ENCODE assay signal across 31 cellular contexts in genomic region chr11:116173946-116174911, GRCh38.
DNase-seq lines count a peak whose midpoint lies in the region; ATAC-seq, FAIRE-seq and TF ChIP-seq lines count a peak whose summit lies in the region.
"Had no signal": no experiment of that assay in that cellular context is flagged by ENCODE, and none has a peak within 500 bp of the region (broad histone marks: within the 10 kb centered on the region; RNA-seq: fewer than 3 reads in every experiment).

No MANE protein-coding gene starts in this region.

- no peaks in the 10 kb centered on the region for H3K9me3 ChIP-seq in right atrium auricular region
- H3K9me3 ChIP-seq in colonic mucosa: no peaks in the 10 kb centered on the region
- H3K9me3 ChIP-seq in lung (ENCODE audit: control insufficient read depth in 2 of 2, insufficient read depth in 1 of 2, low read length in 1 of 2): no peaks in the 10 kb centered on the region
- H3K9me3 ChIP-seq in vagina: no peaks in the 10 kb centered on the region
- H3K9me3 ChIP-seq: ascending aorta, ovary, upper lobe of left lung had no signal

- no peak for TF ChIP-seq CTCF in right atrium auricular region (IDR thresholded peaks at IDR 0.05)
- TF ChIP-seq CTCF in colonic mucosa (IDR thresholded peaks at IDR 0.05): no peak
- TF ChIP-seq CTCF in lung (IDR thresholded peaks at IDR 0.05; ENCODE audit: control extremely low read depth, extremely low read depth): no peak
- TF ChIP-seq CTCF in vagina (IDR thresholded peaks at IDR 0.05): no peak

- H3K9ac ChIP-seq in colonic mucosa (ENCODE audit: low read depth in 2 of 2, low read length in 2 of 2): no peak overlapping the region

- H3K36me3 ChIP-seq in right atrium auricular region: no peaks in the 10 kb centered on the region
- H3K36me3 ChIP-seq in colonic mucosa: no peaks in the 10 kb centered on the region
- no peaks in the 10 kb centered on the region for H3K36me3 ChIP-seq in lung (ENCODE audit: control insufficient read depth in 2 of 2, insufficient read depth in 2 of 2, low read length in 2 of 2)
- H3K36me3 ChIP-seq in vagina: no peaks in the 10 kb centered on the region
- H3K36me3 ChIP-seq: ascending aorta, ovary, upper lobe of left lung had no signal

- H3K27ac ChIP-seq in right atrium auricular region: no peak overlapping the region
- no peak overlapping the region for H3K27ac ChIP-seq in colonic mucosa
- H3K27ac ChIP-seq in lung (ENCODE audit: low read depth in 1 of 2, low read length in 1 of 2): no peak overlapping the region
- no peak overlapping the region for H3K27ac ChIP-seq in vagina
- H3K27ac ChIP-seq: ascending aorta, ovary, upper lobe of left lung had no signal

- TF ChIP-seq POLR2A in vagina (IDR thresholded peaks at IDR 0.05): no peak

- H3K4me1 ChIP-seq in right atrium auricular region (peaks cover 0 to 7% of the 10 kb centered on the region in 2 donors), colonic mucosa (no peaks in the 10 kb centered on the region), lung (ENCODE audit: control insufficient read depth in 2 of 2, insufficient read depth in 2 of 2, low read length in 2 of 2) (no peaks in the 10 kb centered on the region), vagina (no peaks in the 10 kb centered on the region)
- H3K4me1 ChIP-seq: ascending aorta had no signal

- intact Hi-C loops in Right ventricle myocardium inferior (cut with DNase I) (no loop called here), colonic mucosa (cut with DNase I) (no loop called here), vagina (cut with DNase I) (no loop called here)

- DNase-seq in right atrium auricular region (ENCODE audit: low spot score) (peak; percentile 44), Right ventricle myocardium inferior (ENCODE audit: missing footprints) (no peak), colonic mucosa (peak; percentile 7), lung (ENCODE audit: low spot score) (peak; percentile 22), vagina (ENCODE audit: extremely low spot score in 2 of 2) (peak; percentile 70 to 74), urothelium cell line (ENCODE audit: low spot score) (no peak), ACHN (no peak)
- no peak for DNase-seq in stimulated activated naive CD4-positive, alpha-beta T cell treated with Interleukin-2 at 50 U/mL for 16 hours (lab: John Stamatoyannopoulos, UW)
- DNase-seq: activated CD8-positive, alpha-beta T cell treated with anti-CD3 and anti-CD28 coated beads for 36 hours; activated naive CD8-positive, alpha-beta T cell treated with anti-CD3 and anti-CD28 coated beads, Interleukin-2, amount 10 ng/mL, durations not matched to agents 7 days and 5 days; activated T-cell treated with anti-CD3 and anti-CD28 coated beads for 4 hours; C1 segment of cervical spinal cord; caudate nucleus; COR-L47; HFFc6; midbrain; naive thymus-derived CD4-positive, alpha-beta T cell; NCI-H1436; NCI-H2081 treated with DMSO at 0.1 percent for 48 hours; NCI-H510A treated with DMSO at 0.1 percent for 48 hours; ovary; stimulated activated CD4-positive, alpha-beta T cell treated with anti-CD3 and anti-CD28 coated beads, Interleukin-2, amount 100 ng/mL, for 24 hours; substantia nigra; T-helper 1 cell had no signal

- no peak for ATAC-seq in Right ventricle myocardium inferior
- no peak for ATAC-seq in lung (ENCODE audit: insufficient read depth, low FRiP score)
- ATAC-seq: activated CD4-positive, CD25-positive, alpha-beta regulatory T cell treated with anti-CD3 and anti-CD28 coated beads, Interleukin-2, amount 50 U/mL, for 24 hours; activated CD8-positive, alpha-beta T cell treated with anti-CD3 and anti-CD28 coated beads for 36 hours; GM12878; naive thymus-derived CD4-positive, alpha-beta T cell had no signal

- H3K4me3 ChIP-seq in right atrium auricular region (no peak overlapping the region), colonic mucosa (no peak overlapping the region), lung (no peak overlapping the region), vagina (no peak overlapping the region)
- H3K4me3 ChIP-seq: ascending aorta, GM12878, ovary, smooth muscle cell, upper lobe of left lung had no signal

- in situ Hi-C loops in ACHN (cut with HindIII; ENCODE audit: low pct_ligation_motif_present, low pct_unique_long_range_greater_than_20kb, low sequenced_read_pairs): no loop called here

- WGBS in lung, 2 donors: 59 to 73% methylated on average over 20 of the region's 20 CpGs

- no peak for FAIRE-seq in urothelium cell line (lab: Jason Lieb, UNC)
- FAIRE-seq: endothelial cell of umbilical vein, GM12878, islet of Langerhans had no signal

- H3K27me3 ChIP-seq in right atrium auricular region (no peaks in the 10 kb centered on the region), colonic mucosa (no peaks in the 10 kb centered on the region), lung (ENCODE audit: control insufficient read depth, insufficient read depth) (no peaks in the 10 kb centered on the region), vagina (no peaks in the 10 kb centered on the region)
- H3K27me3 ChIP-seq: ascending aorta, ovary, upper lobe of left lung had no signal

Comparison
In these comparisons a context has a peak if more than half of its experiments do, and no peak if none do; other contexts are left out.
1. DNase-seq: peak in right atrium auricular region (single experiment), colonic mucosa (single experiment), lung (single experiment) and vagina (2 of 2); none in Right ventricle myocardium inferior (single experiment), urothelium cell line (single experiment), stimulated activated naive CD4-positive, alpha-beta T cell treated with Interleukin-2 at 50 U/mL for 16 hours (single experiment) and ACHN (single experiment).